In genomic region chr6:68235192-68235812, GRCh38 we compare ENCODE assay signal across 19 cellular contexts.
A peak's percentile ranks its signal among the peaks of the same experiment; 100 is the strongest.
DNase-seq lines count a peak whose midpoint lies in the region; FAIRE-seq and TF ChIP-seq lines count a peak whose summit lies in the region.
"Had no signal": no experiment of that assay in that cellular context is flagged by ENCODE, and none has a peak within 500 bp of the region (broad histone marks: within the 10 kb centered on the region; RNA-seq: fewer than 3 reads in every experiment).

No MANE protein-coding gene starts in this region.

- no peaks in the 10 kb centered on the region for H3K36me3 ChIP-seq in breast epithelium
- no peaks in the 10 kb centered on the region for H3K36me3 ChIP-seq in MG63
- H3K36me3 ChIP-seq: HAP-1, ovary had no signal

- no peaks in the 10 kb centered on the region for H3K27me3 Mint-ChIP-seq in MCF 10A (ENCODE audit: insufficient read depth, unreplicated experiment)
- no peaks in the 10 kb centered on the region for H3K27me3 Mint-ChIP-seq in activated CD4-positive, alpha-beta memory T cell treated with anti-CD3 and anti-CD28 coated beads for 36 hours
- H3K27me3 Mint-ChIP-seq: CD4-positive, alpha-beta T cell had no signal

- H3K27ac Mint-ChIP-seq in MCF 10A (ENCODE audit: low read depth, unreplicated experiment): no peak overlapping the region
- H3K27ac Mint-ChIP-seq in activated CD4-positive, alpha-beta memory T cell treated with anti-CD3 and anti-CD28 coated beads for 36 hours: no peak overlapping the region
- H3K27ac Mint-ChIP-seq: activated T-helper 2 cell treated with anti-CD3 and anti-CD28 coated beads, Interferon-gamma antibody, Interleukin-2, Interleukin-4, amounts not matched to agents 10 μg/mL and 5 μg/mL and 100 μg/mL, durations not matched to agents 14 hours and 24 hours and 36 hours; CD4-positive, alpha-beta T cell; T-helper 1 cell treated with Interleukin-12 subunit alpha and Interleukin-12 subunit beta and Interleukin-4 antibody, amounts not matched to agents 30 μg/mL and 1 μg/mL, for 36 hours had no signal

- DNase-seq in MCF 10A (ENCODE audit: unreplicated experiment) (peak; percentile 17), breast epithelium (ENCODE audit: low spot score in 2 of 2) (no peak), MG63 (peak; percentile 19), cardiac fibroblast (ENCODE audit: low read depth in 2 of 2) (peak; percentile 18 to 48), urothelium cell line (ENCODE audit: low spot score) (no peak), mucosa of gallbladder (ENCODE audit: low spot score) (no peak), DMS53 (lab: John Stamatoyannopoulos, UW) (no peak)
- no peak for DNase-seq in activated CD4-positive, alpha-beta memory T cell treated with anti-CD3 and anti-CD28 coated beads for 36 hours
- DNase-seq: 8988T; activated CD4-positive, alpha-beta T cell treated with anti-CD3 and anti-CD28 coated beads, Interleukin-2, amount 50 U/mL, for 4 hours; anterior cingulate cortex; CD4-positive, alpha-beta T cell; IMR-90; mucosa of descending colon; ovary had no signal

- BruUV-seq in MCF 10A (replicated peaks; lab: Mats Ljungman, UMichigan): no TSS peak

- H3K4me3 Mint-ChIP-seq in MCF 10A (ENCODE audit: unreplicated experiment): no peak overlapping the region
- no peak overlapping the region for H3K4me3 Mint-ChIP-seq in activated CD4-positive, alpha-beta memory T cell treated with anti-CD3 and anti-CD28 coated beads for 36 hours
- H3K4me3 Mint-ChIP-seq: CD4-positive, alpha-beta T cell; T-helper 1 cell treated with Interleukin-12 subunit alpha and Interleukin-12 subunit beta and Interleukin-4 antibody, amounts not matched to agents 30 μg/mL and 1 μg/mL, for 36 hours had no signal

- intact Hi-C loops in MCF 10A (cut with micrococcal nuclease): no loop called here
- intact Hi-C loops in breast epithelium (cut with DNase I; ENCODE audit: low total_unique reads): no loop called here
- intact Hi-C loops in activated CD4-positive, alpha-beta memory T cell treated with anti-CD3 and anti-CD28 coated beads for 36 hours (cut with micrococcal nuclease): no loop called here

- no peak for FAIRE-seq in urothelium cell line (lab: Jason Lieb, UNC)
- FAIRE-seq: frontal cortex had no signal

- peaks cover 26% of the 10 kb centered on the region for H3K4me1 Mint-ChIP-seq in MCF 10A (ENCODE audit: insufficient read depth, unreplicated experiment)
- H3K4me1 Mint-ChIP-seq in activated CD4-positive, alpha-beta memory T cell treated with anti-CD3 and anti-CD28 coated beads for 36 hours (ENCODE audit: low read depth): no peaks in the 10 kb centered on the region

- H3K9me3 ChIP-seq in breast epithelium (no peaks in the 10 kb centered on the region), MG63 (no peaks in the 10 kb centered on the region)
- H3K9me3 ChIP-seq: HAP-1, ovary had no signal

- CTCF ChIA-PET in MCF 10A (lab: Yijun Ruan, JAX): no interaction called here
- CTCF ChIA-PET in activated CD4-positive, alpha-beta memory T cell treated with anti-CD3 and anti-CD28 coated beads for 36 hours (lab: Charles Lee): no interaction called here

- POLR2A ChIA-PET in MCF 10A (lab: Yijun Ruan, JAX): no interaction called here
- POLR2A ChIA-PET in activated CD4-positive, alpha-beta memory T cell treated with anti-CD3 and anti-CD28 coated beads for 36 hours (lab: Charles Lee): no interaction called here

- H3K36me3 Mint-ChIP-seq in MCF 10A (ENCODE audit: insufficient read depth, unreplicated experiment): no peaks in the 10 kb centered on the region
- no peaks in the 10 kb centered on the region for H3K36me3 Mint-ChIP-seq in activated CD4-positive, alpha-beta memory T cell treated with anti-CD3 and anti-CD28 coated beads for 36 hours

- no peaks in the 10 kb centered on the region for H3K27me3 ChIP-seq in breast epithelium
- H3K27me3 ChIP-seq in MG63: no peaks in the 10 kb centered on the region
- H3K27me3 ChIP-seq: ovary had no signal

- no peak overlapping the region for H3K27ac ChIP-seq in breast epithelium
- H3K27ac ChIP-seq: ovary had no signal

- TF ChIP-seq POLR2A in breast epithelium (IDR thresholded peaks at IDR 0.05): no peak

- H3K4me3 ChIP-seq in breast epithelium (no peak overlapping the region), MG63 (no peak overlapping the region), cardiac fibroblast (replicated peaks in 1 of 2; ENCODE audit: low read depth in 2 of 2, low read length in 2 of 2) (no peak overlapping the region)
- H3K4me3 ChIP-seq: HAP-1, mucosa of descending colon, ovary had no signal

- H3K4me1 ChIP-seq in breast epithelium: no peaks in the 10 kb centered on the region
- H3K4me1 ChIP-seq: HAP-1 had no signal

- H3K9me3 Mint-ChIP-seq in MCF 10A (ENCODE audit: unreplicated experiment): no peaks in the 10 kb centered on the region
- peaks cover 3% of the 10 kb centered on the region for H3K9me3 Mint-ChIP-seq in activated CD4-positive, alpha-beta memory T cell treated with anti-CD3 and anti-CD28 coated beads for 36 hours
- H3K9me3 Mint-ChIP-seq: T-helper 1 cell treated with Interleukin-12 subunit alpha and Interleukin-12 subunit beta and Interleukin-4 antibody, amounts not matched to agents 30 μg/mL and 1 μg/mL, for 36 hours had no signal

- TF ChIP-seq CTCF in MCF 10A (IDR thresholded peaks at IDR 0.05; ENCODE audit: unreplicated experiment) (no peak), breast epithelium (IDR thresholded peaks at IDR 0.05) (no peak), cardiac fibroblast (IDR thresholded peaks at IDR 0.05; ENCODE audit: low read depth, low read length) (no peak)

Comparison
In these comparisons a context has a peak if more than half of its experiments do, and no peak if none do; other contexts are left out.
1. DNase-seq: peak in MCF 10A (single experiment), MG63 (single experiment) and cardiac fibroblast (2 of 2); none in breast epithelium (0 of 2), urothelium cell line (single experiment), activated CD4-positive, alpha-beta memory T cell treated with anti-CD3 and anti-CD28 coated beads for 36 hours (single experiment), mucosa of gallbladder (single experiment) and DMS53 (single experiment).